In the genomic region with DNA sequence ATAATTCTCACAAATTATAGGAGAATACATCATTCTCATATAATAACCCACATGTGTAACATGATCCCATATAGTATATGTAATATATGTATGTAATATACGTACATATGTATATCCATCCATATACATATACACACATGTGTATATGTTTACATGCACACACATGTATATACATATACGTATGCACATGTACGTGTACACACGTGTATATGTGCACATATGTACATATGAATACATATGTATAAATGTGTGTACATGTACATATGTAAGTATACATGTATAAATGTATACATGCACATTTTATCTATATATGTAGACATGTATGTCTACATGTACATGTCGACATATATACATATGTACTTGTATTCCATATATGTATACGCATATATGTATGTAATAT, we compare ENCODE assay signal across 27 cellular contexts.
"Had no signal": no experiment of that assay in that cellular context is flagged by ENCODE, and none has a peak within 500 bp of the region (broad histone marks: within the 10 kb centered on the region; RNA-seq: fewer than 3 reads in every experiment).

No MANE protein-coding gene starts in this region.

- H3K9me3 ChIP-seq: suprapubic skin, testis, thoracic aorta, thyroid gland, tibial artery, tibial nerve, transverse colon, upper lobe of left lung, upper lobe of right lung, uterus, vagina had no signal

- H3K4me1 ChIP-seq: stomach, suprapubic skin, testis, tibial artery, tibial nerve, upper lobe of left lung, upper lobe of right lung, uterus, vagina had no signal

- H3K27me3 ChIP-seq: testis, thyroid gland, tibial artery, tibial nerve, transverse colon, upper lobe of left lung, upper lobe of right lung, uterus, vagina had no signal

- H3K4me3 ChIP-seq: stomach, suprapubic skin, testis, thoracic aorta, thyroid gland, tibial artery, tibial nerve, transverse colon, upper lobe of left lung, upper lobe of right lung, uterus, vagina had no signal

- ATAC-seq: stimulated activated effector memory CD8-positive, alpha-beta T cell treated with anti-CD3 and anti-CD28 coated beads, Interleukin-12 subunit alpha, Interleukin-12 subunit beta, amount 100 ng/mL, for 72 hours; stimulated activated memory B cell treated with anti-CD40 and anti-IgM and Interleukin-4, amounts not matched to agents 10 μg/mL and 1 μg/mL and 100 μg/mL, for 72 hours; stimulated activated naive B cell treated with anti-CD40 and anti-IgM and Interleukin-4, amounts not matched to agents 10 μg/mL and 1 μg/mL and 100 μg/mL, for 72 hours; stimulated activated naive CD8-positive, alpha-beta T cell treated with anti-CD3 and anti-CD28 coated beads, Interleukin-15, amount 100 ng/mL, for 72 hours; stimulated activated naive CD8-positive, alpha-beta T cell treated with anti-CD3 and anti-CD28 coated beads, Interleukin-15, Interleukin-2, amounts not matched to agents 100 U/mL and 50 U/mL, for 24 hours; upper lobe of right lung had no signal

- DNase-seq: stimulated activated CD4-positive, alpha-beta T cell treated with anti-CD3 and anti-CD28 coated beads, Interleukin-2, amount 100 ng/mL, for 48 hours; stimulated activated CD4-positive, alpha-beta T cell treated with anti-CD3 and anti-CD28 coated beads, Interleukin-4, amount 100 ng/mL, for 1 hour; stimulated activated CD4-positive, alpha-beta T cell treated with anti-CD3 and anti-CD28 coated beads, Interleukin-4, amount 100 ng/mL, for 24 hours; stimulated activated CD4-positive, alpha-beta T cell treated with anti-CD3 and anti-CD28 coated beads, Interleukin-4, amount 100 ng/mL, for 4 hours; stimulated activated CD8-positive, alpha-beta memory T cell treated with anti-CD3 and anti-CD28 coated beads, Interleukin-4, amount 100 ng/mL, for 48 hours; stimulated activated naive B cell treated with anti-CD40 and anti-IgM and Interleukin-4, amounts not matched to agents 10 μg/mL and 1 μg/mL and 100 μg/mL, for 72 hours; stimulated activated naive CD4-positive, alpha-beta T cell; stimulated activated naive CD4-positive, alpha-beta T cell treated with Interleukin-2 at 50 U/mL for 16 hours; stimulated activated naive CD8-positive, alpha-beta T cell treated with anti-CD3 and anti-CD28 coated beads, Interleukin-15, amount 100 ng/mL, for 72 hours; stimulated activated naive CD8-positive, alpha-beta T cell treated with anti-CD3 and anti-CD28 coated beads, Interleukin-15, Interleukin-2, amounts not matched to agents 100 U/mL and 50 U/mL, for 24 hours; stomach; substantia nigra; testis; thyroid gland; tibial artery; transverse colon; trophoblast cell; upper lobe of left lung; upper lobe of right lung; uterus had no signal

- H3K36me3 ChIP-seq: stomach, suprapubic skin, thoracic aorta, thyroid gland, tibial artery, tibial nerve, transverse colon, upper lobe of left lung, upper lobe of right lung, uterus, vagina had no signal

- H3K27ac ChIP-seq: stomach, suprapubic skin, testis, thoracic aorta, thyroid gland, tibial artery, tibial nerve, upper lobe of left lung, upper lobe of right lung, uterus, vagina had no signal

- FAIRE-seq: urothelium cell line had no signal
